8 cellular contexts compared by ENCODE assay signal in genomic region chr1:156746716-156747631, GRCh38. TPM values are rescaled to one million over a fixed set of nuclear protein-coding genes. Genes with fewer than 3 reads are reported as not detected.
A peak's percentile ranks its signal among the peaks of the same experiment; 100 is the strongest.
DNase-seq lines count a peak whose midpoint lies in the region; ATAC-seq and TF ChIP-seq lines count a peak whose summit lies in the region.

No MANE protein-coding gene starts in this region.

- CTCF ChIA-PET in GM10248 (lab: Yijun Ruan, JAX): interaction anchor here (1.0 to 5.0 kb wide), 7 partner anchors 9 to 25 kb away, joined by 3 to 47 read pairs (median 5); partner anchors contain the start of genes ISG20L2, METTL25B and PRCC

- H3K27ac Mint-ChIP-seq in brain: peak overlapping the region; percentile 98 to 100 (median 100)

- H3K4me3 ChIP-seq in SU-DHL-6 (ENCODE audit: insufficient read depth, low read length, poor library complexity, severe bottlenecking): peak overlapping the region; percentile 13
- H3K4me3 ChIP-seq in psoas muscle: peak overlapping the region; percentile 96

- no peak for TF ChIP-seq CTCF in GM10248 (IDR thresholded peaks at IDR 0.05; ENCODE audit: control extremely low read depth, extremely low read depth, low read depth, missing control alignments)
- TF ChIP-seq CTCF in SU-DHL-6 (IDR thresholded peaks at IDR 0.05; ENCODE audit: insufficient read depth, low read length, poor library complexity, severe bottlenecking): peak; percentile 46
- no peak for TF ChIP-seq CTCF in brain (conservative IDR thresholded peaks at IDR 0.05)
- TF ChIP-seq CTCF in psoas muscle (IDR thresholded peaks at IDR 0.05): no peak

- H3K36me3 Mint-ChIP-seq in brain: no peaks in the 10 kb centered on the region

- peaks cover 55% of the 10 kb centered on the region for H3K4me1 Mint-ChIP-seq in brain

- H3K9me3 ChIP-seq in SU-DHL-6 (ENCODE audit: insufficient read depth, low read length) (no peaks in the 10 kb centered on the region), psoas muscle (no peaks in the 10 kb centered on the region)

- H3K9me3 Mint-ChIP-seq in brain: no peaks in the 10 kb centered on the region

- H3K79me2 ChIP-seq in SU-DHL-6 (ENCODE audit: insufficient read depth, low read length): peaks cover 62% of the 10 kb centered on the region

- H3K36me3 ChIP-seq in SU-DHL-6 (ENCODE audit: low read length) (no peaks in the 10 kb centered on the region), psoas muscle (ENCODE audit: insufficient read depth in 1 of 2, low read depth in 1 of 2) (peaks cover 8 to 32% of the 10 kb centered on the region in 2 donors)

- DNase-seq in GM10248 (ENCODE audit: extremely low spot score): peak; percentile 62
- DNase-seq in NCI-H1048 (lab: John Stamatoyannopoulos, UW): peak; percentile 52
- DNase-seq in hippocampal formation (lab: John Stamatoyannopoulos, UW): peak; percentile 51 to 82
- peak; percentile 97 to 98 for DNase-seq in psoas muscle

- no peaks in the 10 kb centered on the region; the same call in 1 of the 2 replicates for H4K20me1 ChIP-seq in SU-DHL-6 (ENCODE audit: low read depth, low read length)

- H3K27me3 ChIP-seq in SU-DHL-6 (ENCODE audit: low read length) (no peaks in the 10 kb centered on the region), psoas muscle (ENCODE audit: insufficient read depth in 3 of 3, low read length in 2 of 3) (no peaks in the 10 kb centered on the region)

- peak overlapping the region; percentile 92 to 98 (median 95) for H3K4me3 Mint-ChIP-seq in brain

- intact Hi-C loops in psoas muscle (cut with DNase I): no loop called here

- no peaks in the 10 kb centered on the region for H3K9me2 ChIP-seq in SU-DHL-6 (replicated peaks; ENCODE audit: insufficient read depth, low read length)

- WGBS in psoas muscle, 3 donors: 0 to 2% (median 1%) methylated on average over 24 to 25 of the region's 30 CpGs

- POLR2A ChIA-PET in GM10248 (lab: Yijun Ruan, JAX): no interaction called here

- H3K27ac ChIP-seq in SU-DHL-6 (ENCODE audit: low read depth, low read length) (peak overlapping the region; percentile 88), psoas muscle (peak overlapping the region; percentile 98)

- ATAC-seq in psoas muscle (peak; percentile 65 to 77 (median 70)), GM18909 (IDR thresholded peaks at IDR 0.05; ENCODE audit: poor library complexity, unreplicated experiment) (no peak), HG02642 (IDR thresholded peaks at IDR 0.05; ENCODE audit: poor library complexity, unreplicated experiment) (no peak)

- peaks cover 25% of the 10 kb centered on the region for H3F3A ChIP-seq in SU-DHL-6 (ENCODE audit: insufficient read depth)

- peaks cover 2% of the 10 kb centered on the region for H3K27me3 Mint-ChIP-seq in brain

- H2AFZ ChIP-seq in SU-DHL-6 (ENCODE audit: low read depth, low read length, severe bottlenecking): no peak overlapping the region

- H3K9ac ChIP-seq in SU-DHL-6 (ENCODE audit: low read length): peak overlapping the region; percentile 86

- H3K4me1 ChIP-seq in psoas muscle: peaks cover 36% of the 10 kb centered on the region

- H3K4me2 ChIP-seq in SU-DHL-6 (ENCODE audit: low read depth, low read length, poor library complexity, severe bottlenecking): peak overlapping the region; percentile 70

RNA-seq across cellular contexts. Expression of gene HDGF, which starts 4.5 kb away (rescaled TPM):
- polyA plus RNA-seq in brain (ENCODE audit: insufficient read depth, low read depth, low replicate concordance) (502 TPM), psoas muscle (100 to 1,000 TPM; 161 to 367 (median 163) TPM)
- total RNA-seq in psoas muscle: 100 to 1,000 TPM; 164 to 240 (median 208) TPM

RNA-seq across cellular contexts. Expression of gene MRPL24, which starts 6.1 kb away (rescaled TPM):
- 111 TPM for polyA plus RNA-seq in brain (ENCODE audit: insufficient read depth, low read depth, low replicate concordance)
- 100 to 1,000 TPM in 2 of 4 donors, 10 to 100 TPM in 2; 86.1 to 137 (median 99.8) TPM for total RNA-seq in psoas muscle
- 100 to 1,000 TPM; 140 to 174 (median 146) TPM for polyA plus RNA-seq in psoas muscle

RNA-seq across cellular contexts. Expression of gene ISG20L2, which starts 18.4 kb away (rescaled TPM):
- polyA plus RNA-seq in brain (ENCODE audit: insufficient read depth, low read depth, low replicate concordance) (41.5 TPM), psoas muscle (10 to 100 TPM in 2 of 3 donors, 1 to 10 TPM in 1; 7.6 to 20.4 (median 20.2) TPM)
- total RNA-seq in psoas muscle: 10 to 100 TPM in 3 of 4 donors, 1 to 10 TPM in 1; 7.4 to 19.8 (median 16.5) TPM

RNA-seq across cellular contexts. Expression of gene METTL25B, which starts 18.7 kb away (rescaled TPM):
- polyA plus RNA-seq in brain (ENCODE audit: insufficient read depth, low read depth, low replicate concordance) (46.8 TPM), psoas muscle (10 to 100 TPM; 22.1 to 31.5 (median 27.0) TPM)
- total RNA-seq in psoas muscle: 10 to 100 TPM; 18.5 to 32.1 (median 28.5) TPM

RNA-seq across cellular contexts. Expression of gene PRCC, which starts 20.4 kb away (rescaled TPM):
- polyA plus RNA-seq in brain (ENCODE audit: insufficient read depth, low read depth, low replicate concordance): 111 TPM
- total RNA-seq in psoas muscle: 10 to 100 TPM; 43.7 to 69.3 (median 64.0) TPM
- 100 to 1,000 TPM in 1 of 3 donors, 10 to 100 TPM in 2; 46.8 to 107 (median 72.0) TPM for polyA plus RNA-seq in psoas muscle

Comparison
In these comparisons a context has a peak if more than half of its experiments do, and no peak if none do; other contexts are left out.
1. ATAC-seq: peak in psoas muscle (4 of 4); none in GM18909 (single experiment) and HG02642 (single experiment).
2. Peak in every context shown above with its lines, with median percentiles within 50 percentile points of each other: DNase-seq.